Comparison of ENCODE assay signal across 8 cellular contexts in the genomic region with DNA sequence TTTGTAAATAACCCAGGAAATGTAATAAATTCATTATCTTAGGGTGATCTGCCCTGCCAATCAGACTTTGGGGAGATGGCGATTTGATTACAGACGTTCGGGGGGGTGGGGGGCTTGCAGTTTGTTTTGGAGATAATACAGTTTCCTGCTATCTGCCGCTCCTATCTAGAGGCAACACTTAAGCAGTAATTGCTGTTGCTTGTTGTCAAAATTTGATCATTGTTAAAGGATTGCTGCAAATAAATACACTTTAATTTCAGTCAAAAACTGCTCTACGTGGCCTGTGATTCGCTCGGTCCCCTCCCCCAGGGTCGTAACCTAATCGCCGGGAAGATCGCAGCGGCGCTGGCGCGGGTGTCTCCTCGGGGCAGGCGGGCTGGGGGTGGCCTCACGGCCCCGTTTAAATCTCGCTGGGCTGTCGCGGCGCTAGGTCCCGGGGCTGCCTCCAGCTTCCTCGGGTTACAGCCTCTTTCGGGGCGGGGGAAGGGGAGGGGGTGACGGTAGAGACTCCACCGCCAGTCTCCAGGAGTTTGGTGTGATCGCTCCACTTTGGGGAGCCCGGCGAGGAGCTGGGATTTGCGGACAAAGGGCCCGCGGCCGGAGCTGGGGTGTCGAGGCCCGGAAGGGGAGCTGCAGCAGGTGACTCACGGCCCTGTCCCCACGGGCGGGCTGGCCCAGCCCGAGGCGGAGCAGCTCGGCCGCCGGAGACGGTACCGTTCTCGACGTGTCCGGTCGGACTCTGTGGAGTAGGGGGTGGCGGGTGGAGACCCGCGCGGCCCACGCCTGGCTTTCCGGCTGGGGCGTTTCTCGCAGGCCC. TPM values are rescaled to one million over a fixed set of nuclear protein-coding genes. Genes with fewer than 3 reads are reported as not detected.
A peak's percentile ranks its signal among the peaks of the same experiment; 100 is the strongest.
DNase-seq lines count a peak whose midpoint lies in the region; ATAC-seq, FAIRE-seq and TF ChIP-seq lines count a peak whose summit lies in the region.

No MANE protein-coding gene starts in this region.

- no peak for FAIRE-seq in urothelium cell line (lab: Jason Lieb, UNC)

- peak overlapping the region; percentile 28 to 89 (median 68) for H3K4me3 ChIP-seq in heart left ventricle
- H3K4me3 ChIP-seq in brain microvascular endothelial cell (ENCODE audit: low read depth, low read length) = peak overlapping the region; percentile 65

- H3K27ac ChIP-seq in heart left ventricle = peak overlapping the region in 11 of 12 donors; percentile 7 to 90 (median 70)
- H3K27ac ChIP-seq in brain microvascular endothelial cell = peak overlapping the region; percentile 68

- H3K4me1 ChIP-seq in heart left ventricle = peaks cover 0 to 41% (median 1%) of the 10 kb centered on the region in 12 donors

- H3K36me3 ChIP-seq in heart left ventricle (no peaks in the 10 kb centered on the region), brain microvascular endothelial cell (replicated peaks) (no peaks in the 10 kb centered on the region)

- ATAC-seq in heart left ventricle (peak in 3 of 4 donors; percentile 23 to 43 (median 39)), Right ventricle myocardium superior (ENCODE audit: poor library complexity) (no peak), HG03521 (IDR thresholded peaks at IDR 0.05; ENCODE audit: unreplicated experiment) (no peak), GM21723 (IDR thresholded peaks at IDR 0.05; ENCODE audit: unreplicated experiment) (no peak), GM18517 (IDR thresholded peaks at IDR 0.05; ENCODE audit: unreplicated experiment) (no peak)

- TF ChIP-seq POLR2A in heart left ventricle (IDR thresholded peaks at IDR 0.05) = no peak

- in situ Hi-C loops in brain microvascular endothelial cell (cut with HindIII; ENCODE audit: low pct_ligation_motif_present, low sequenced_read_pairs) = loop anchor here (25.0 kb wide), 2 partner anchors 498 to 748 kb away; no protein-coding TSS in a partner anchor

- 7 to 17% (median 13%) methylated on average over 40 to 60 of the region's 60 CpGs for WGBS in heart left ventricle, 4 donors

- intact Hi-C loops in heart left ventricle (cut with DNase I) = loop anchor here in 5 of 10 donors (5.0 to 10.0 kb wide), 4 partner anchors 73 to 221 kb away; no protein-coding TSS in a partner anchor
- intact Hi-C loops in Right ventricle myocardium superior (cut with DNase I) = no loop called here

- TF ChIP-seq CTCF in heart left ventricle (IDR thresholded peaks at IDR 0.05) (no peak), brain microvascular endothelial cell (IDR thresholded peaks at IDR 0.05; ENCODE audit: low read depth, low read length, missing control alignments) (no peak)

- peaks cover 0 to 81% (median 27%) of the 10 kb centered on the region in 9 donors for H3K27me3 ChIP-seq in heart left ventricle
- peaks cover 5% of the 10 kb centered on the region for H3K27me3 ChIP-seq in brain microvascular endothelial cell (replicated peaks)

- no peaks in the 10 kb centered on the region for H3K9me3 ChIP-seq in heart left ventricle

- peak in 3 of 5 donors; percentile 43 to 59 (median 52) for DNase-seq in heart left ventricle
- no peak for DNase-seq in Right ventricle myocardium superior
- DNase-seq in brain microvascular endothelial cell = no peak
- peak; percentile 91 for DNase-seq in left kidney (ENCODE audit: low read depth, low spot score)
- peak; percentile 64 for DNase-seq in urothelium cell line (ENCODE audit: low spot score)

RNA-seq across cellular contexts. Expression of a gene that starts 4.1 kb away (rescaled TPM):
- total RNA-seq in heart left ventricle = 1 to 10 TPM; 1.8 to 6.3 (median 3.5) TPM
- polyA plus RNA-seq in heart left ventricle = 1 to 10 TPM; 2.1 to 2.9 TPM
- total RNA-seq in Right ventricle myocardium superior = 3.5 TPM

Comparison
In these comparisons a context has a peak if more than half of its experiments do, and no peak if none do; other contexts are left out.
1. ATAC-seq: peak in heart left ventricle (3 of 4); none in Right ventricle myocardium superior (single experiment), HG03521 (single experiment), GM21723 (single experiment) and GM18517 (single experiment).
2. DNase-seq: peak in heart left ventricle (3 of 5), left kidney (single experiment) and urothelium cell line (single experiment); none in Right ventricle myocardium superior (single experiment) and brain microvascular endothelial cell (single experiment).